ENCODE assay signal across 1 cellular context in genomic region chr7:36149240-36149639, GRCh38.
TF ChIP-seq lines count a peak whose summit lies in the region.

No MANE protein-coding gene starts in this region.

TF ChIP-seq in liver, 16 proteins besides CTCF, POLR2A, EP300 and RAD21:
- TF ChIP-seq MAX (IDR thresholded peaks at IDR 0.05) = peak; percentile 30
- peak; percentile 23 for TF ChIP-seq FOXA2 (IDR thresholded peaks at IDR 0.05)
